ENCODE assay signal across 13 cellular contexts in genomic region chr11:2674681-2675131, GRCh38. TPM values are rescaled to one million over a fixed set of nuclear protein-coding genes. Genes with fewer than 3 reads are reported as not detected.
DNase-seq lines count a peak whose midpoint lies in the region; ATAC-seq and TF ChIP-seq lines count a peak whose summit lies in the region.
"Had no signal": no experiment of that assay in that cellular context is flagged by ENCODE, and none has a peak within 500 bp of the region (broad histone marks: within the 10 kb centered on the region; RNA-seq: fewer than 3 reads in every experiment).

No MANE protein-coding gene starts in this region.

- H3K36me3 ChIP-seq in prostate gland (no peaks in the 10 kb centered on the region), BE2C (no peaks in the 10 kb centered on the region)
- H3K36me3 ChIP-seq: ascending aorta, left lung had no signal

- ATAC-seq in GM19467 (IDR thresholded peaks at IDR 0.05; ENCODE audit: unreplicated experiment) = no peak
- ATAC-seq: left lung; natural killer cell treated with Interleukin-12 subunit alpha and Interleukin-12 subunit beta and Interleukin-15 and Interleukin-18, amount 100 ng/mL, for 72 hours had no signal

- no peaks in the 10 kb centered on the region for H3K9me3 ChIP-seq in prostate gland
- no peaks in the 10 kb centered on the region for H3K9me3 ChIP-seq in BE2C
- H3K9me3 ChIP-seq: ascending aorta, left lung had no signal

- no peaks in the 10 kb centered on the region for H3K27me3 ChIP-seq in prostate gland (replicated peaks; ENCODE audit: insufficient read depth)
- H3K27me3 ChIP-seq in BE2C = no peaks in the 10 kb centered on the region
- H3K27me3 ChIP-seq: ascending aorta, left lung had no signal

- TF ChIP-seq CTCF in prostate gland (IDR thresholded peaks at IDR 0.05) = no peak
- TF ChIP-seq CTCF in BE2C (IDR thresholded peaks at IDR 0.05; ENCODE audit: low read depth, low read length) = no peak

- intact Hi-C loops in prostate gland (cut with DNase I) = no loop called here

- peak; percentile 52 for DNase-seq in Ammon's horn (ENCODE audit: low spot score)
- peak; percentile 32 for DNase-seq in astrocyte of the hippocampus (ENCODE audit: low read depth, low spot score)
- peak; percentile 41 for DNase-seq in left kidney (ENCODE audit: low read depth, low spot score)
- peak; percentile 16 for DNase-seq in prostate gland (ENCODE audit: low spot score)
- DNase-seq in GM19240 (ENCODE audit: insufficient read length, low spot score) = no peak
- no peak for DNase-seq in BE2C
- DNase-seq in NCI-H2171 (lab: John Stamatoyannopoulos, UW) = no peak
- DNase-seq: NCI-H1048, SW 1271 had no signal

- TF ChIP-seq POLR2A in prostate gland (IDR thresholded peaks at IDR 0.05) = no peak

- no peak overlapping the region for H3K27ac ChIP-seq in prostate gland
- H3K27ac ChIP-seq: ascending aorta, left lung had no signal

- H3K4me3 ChIP-seq in prostate gland = no peak overlapping the region
- H3K4me3 ChIP-seq in BE2C (ENCODE audit: low read depth, low read length) = no peak overlapping the region
- H3K4me3 ChIP-seq: ascending aorta, left lung had no signal

- WGBS in prostate gland = 42% methylated on average over 8 of the region's 8 CpGs

- no peaks in the 10 kb centered on the region for H3K4me1 ChIP-seq in prostate gland (replicated peaks)
- peaks cover 4% of the 10 kb centered on the region for H3K4me1 ChIP-seq in BE2C

RNA-seq across cellular contexts. Expression of gene KCNQ1OT1, which starts 25.1 kb away (rescaled TPM):
- 1 to 10 TPM; 1.0 to 2.1 TPM for total RNA-seq in prostate gland
- polyA plus RNA-seq in BE2C (2012; ENCODE audit: insufficient read depth, insufficient read length, low read depth) = 0.43 TPM

Comparison
In these comparisons a context has a peak if more than half of its experiments do, and no peak if none do; other contexts are left out.
1. DNase-seq: peak in Ammon's horn (single experiment), astrocyte of the hippocampus (single experiment), left kidney (single experiment) and prostate gland (single experiment); none in GM19240 (single experiment), BE2C (single experiment) and NCI-H2171 (single experiment).